In genomic region chr18:13291299-13291698, GRCh38 we compare ENCODE assay signal across 18 cellular contexts.
A peak's percentile ranks its signal among the peaks of the same experiment; 100 is the strongest.
DNase-seq lines count a peak whose midpoint lies in the region; ATAC-seq and TF ChIP-seq lines count a peak whose summit lies in the region.
"Had no signal": no experiment of that assay in that cellular context is flagged by ENCODE, and none has a peak within 500 bp of the region (broad histone marks: within the 10 kb centered on the region; RNA-seq: fewer than 3 reads in every experiment).

No MANE protein-coding gene starts in this region.

- H3K4me3 ChIP-seq in brain microvascular endothelial cell (ENCODE audit: low read depth, low read length), result no peak overlapping the region

- no peaks in the 10 kb centered on the region for H3K27me3 ChIP-seq in brain microvascular endothelial cell (replicated peaks)

- H3K4me1 Mint-ChIP-seq in activated T-cell treated with anti-CD3 and anti-CD28 coated beads, Interleukin-2, amount 50 U/mL, for 72 hours (ENCODE audit: low read depth), result peaks cover 96% of the 10 kb centered on the region
- H3K4me1 Mint-ChIP-seq in activated T-cell treated with anti-CD3 and anti-CD28 coated beads, Interleukin-2, amount 50 U/mL, for 4 hours (ENCODE audit: low read depth), result peaks cover 28% of the 10 kb centered on the region
- H3K4me1 Mint-ChIP-seq in T-cell, result peaks cover 16 to 43% (median 29%) of the 10 kb centered on the region in 3 donors
- H3K4me1 Mint-ChIP-seq in effector memory CD8-positive, alpha-beta T cell (ENCODE audit: low read depth in 2 of 2), result peaks cover 6 to 21% of the 10 kb centered on the region in 2 donors
- H3K4me1 Mint-ChIP-seq in endothelial cell (ENCODE audit: unreplicated experiment), result peaks cover 18% of the 10 kb centered on the region
- H3K4me1 Mint-ChIP-seq: H9 had no signal

- H3K4me3 Mint-ChIP-seq in activated T-cell treated with anti-CD3 and anti-CD28 coated beads, Interleukin-2, amount 50 U/mL, for 72 hours, result peak overlapping the region; percentile 56 to 63
- no peak overlapping the region for H3K4me3 Mint-ChIP-seq in activated T-cell treated with anti-CD3 and anti-CD28 coated beads, Interleukin-2, amount 50 U/mL, for 4 hours
- H3K4me3 Mint-ChIP-seq in T-cell, result no peak overlapping the region
- no peak overlapping the region for H3K4me3 Mint-ChIP-seq in effector memory CD8-positive, alpha-beta T cell
- no peak overlapping the region for H3K4me3 Mint-ChIP-seq in endothelial cell (ENCODE audit: unreplicated experiment)
- H3K4me3 Mint-ChIP-seq: H9 had no signal

- ATAC-seq in activated T-cell treated with anti-CD3 and anti-CD28 coated beads, Interleukin-2, amount 50 U/mL, for 72 hours (replicated peaks in 1 of 2), result peak in 1 of 2 donors; percentile 16
- no peak for ATAC-seq in activated T-cell treated with anti-CD3 and anti-CD28 coated beads, Interleukin-2, amount 50 U/mL, for 4 hours
- peak in 1 of 4 experiments; percentile 11 for ATAC-seq in T-cell (replicated peaks in 1 of 4)
- peak; percentile 18 for ATAC-seq in effector memory CD8-positive, alpha-beta T cell (replicated peaks)
- ATAC-seq: Panc1 had no signal

- no peaks in the 10 kb centered on the region for H3K27me3 Mint-ChIP-seq in activated T-cell treated with anti-CD3 and anti-CD28 coated beads, Interleukin-2, amount 50 U/mL, for 72 hours (ENCODE audit: low read depth)
- no peaks in the 10 kb centered on the region for H3K27me3 Mint-ChIP-seq in activated T-cell treated with anti-CD3 and anti-CD28 coated beads, Interleukin-2, amount 50 U/mL, for 4 hours (ENCODE audit: low read depth)
- H3K27me3 Mint-ChIP-seq in T-cell (no peaks in the 10 kb centered on the region), endothelial cell (ENCODE audit: unreplicated experiment) (peaks cover 1% of the 10 kb centered on the region)
- peaks cover 17 to 57% of the 10 kb centered on the region in 2 donors for H3K27me3 Mint-ChIP-seq in effector memory CD8-positive, alpha-beta T cell

- no peaks in the 10 kb centered on the region for H3K36me3 Mint-ChIP-seq in activated T-cell treated with anti-CD3 and anti-CD28 coated beads, Interleukin-2, amount 50 U/mL, for 72 hours (ENCODE audit: insufficient read depth in 2 of 2)
- no peaks in the 10 kb centered on the region for H3K36me3 Mint-ChIP-seq in activated T-cell treated with anti-CD3 and anti-CD28 coated beads, Interleukin-2, amount 50 U/mL, for 4 hours (ENCODE audit: insufficient read depth)
- H3K36me3 Mint-ChIP-seq in T-cell (no peaks in the 10 kb centered on the region), endothelial cell (ENCODE audit: low read depth, unreplicated experiment) (peaks cover 6% of the 10 kb centered on the region)
- no peaks in the 10 kb centered on the region for H3K36me3 Mint-ChIP-seq in effector memory CD8-positive, alpha-beta T cell (ENCODE audit: insufficient read depth)

- TF ChIP-seq CTCF in endothelial cell (IDR thresholded peaks at IDR 0.05; ENCODE audit: unreplicated experiment) (no peak), brain microvascular endothelial cell (IDR thresholded peaks at IDR 0.05; ENCODE audit: low read depth, low read length, missing control alignments) (no peak)

- in situ Hi-C loops in brain microvascular endothelial cell (cut with HindIII; ENCODE audit: low pct_ligation_motif_present, low sequenced_read_pairs), result no loop called here

- POLR2A ChIA-PET in T-cell (lab: Charles Lee), result interaction anchor here in 1 of 2 donors (1.0 kb wide), 1 partner anchor 10 kb away, joined by 4 read pairs; no protein-coding TSS in a partner anchor

- CTCF ChIA-PET in T-cell (lab: Charles Lee), result no interaction called here

- H3K27ac Mint-ChIP-seq in activated T-cell treated with anti-CD3 and anti-CD28 coated beads, Interleukin-2, amount 50 U/mL, for 72 hours, result no peak overlapping the region
- H3K27ac Mint-ChIP-seq in T-cell (peak overlapping the region; percentile 75 to 86), endothelial cell (ENCODE audit: unreplicated experiment) (no peak overlapping the region)
- peak overlapping the region; percentile 38 to 88 for H3K27ac Mint-ChIP-seq in effector memory CD8-positive, alpha-beta T cell
- H3K27ac Mint-ChIP-seq: H9 had no signal

- H3K9me3 Mint-ChIP-seq in activated T-cell treated with anti-CD3 and anti-CD28 coated beads, Interleukin-2, amount 50 U/mL, for 72 hours, result no peaks in the 10 kb centered on the region
- H3K9me3 Mint-ChIP-seq in activated T-cell treated with anti-CD3 and anti-CD28 coated beads, Interleukin-2, amount 50 U/mL, for 4 hours, result no peaks in the 10 kb centered on the region
- H3K9me3 Mint-ChIP-seq in T-cell (no peaks in the 10 kb centered on the region), endothelial cell (ENCODE audit: unreplicated experiment) (no peaks in the 10 kb centered on the region)
- no peaks in the 10 kb centered on the region for H3K9me3 Mint-ChIP-seq in effector memory CD8-positive, alpha-beta T cell
- H3K9me3 Mint-ChIP-seq: H9 had no signal

- no peak for DNase-seq in activated T-cell treated with anti-CD3 and anti-CD28 coated beads, Interleukin-2, amount 50 U/mL, for 72 hours
- DNase-seq in activated T-cell treated with anti-CD3 and anti-CD28 coated beads, Interleukin-2, amount 50 U/mL, for 4 hours, result no peak
- DNase-seq in T-cell (no peak), endothelial cell (ENCODE audit: low spot score) (no peak), brain microvascular endothelial cell (no peak), HK-2 (ENCODE audit: unreplicated experiment) (no peak)
- no peak for DNase-seq in effector memory CD8-positive, alpha-beta T cell
- DNase-seq: ACHN, COR-L47, DMS53, H9, Karpas-422, NCI-H1417, NCI-H1930, NCI-H2171 treated with DMSO at 0.1 percent for 48 hours, NCI-H510A, Right ventricle myocardium superior had no signal

- H3K27ac ChIP-seq in brain microvascular endothelial cell, result no peak overlapping the region

- H3K36me3 ChIP-seq in brain microvascular endothelial cell (replicated peaks), result no peaks in the 10 kb centered on the region

Comparison
In these comparisons a context has a peak if more than half of its experiments do, and no peak if none do; other contexts are left out.
1. H3K4me3 Mint-ChIP-seq: peak in activated T-cell treated with anti-CD3 and anti-CD28 coated beads, Interleukin-2, amount 50 U/mL, for 72 hours (2 of 2); none in activated T-cell treated with anti-CD3 and anti-CD28 coated beads, Interleukin-2, amount 50 U/mL, for 4 hours (single experiment), T-cell (0 of 3), effector memory CD8-positive, alpha-beta T cell (0 of 2) and endothelial cell (single experiment).
2. H3K27ac Mint-ChIP-seq: peak in T-cell (2 of 2) and effector memory CD8-positive, alpha-beta T cell (2 of 2); none in activated T-cell treated with anti-CD3 and anti-CD28 coated beads, Interleukin-2, amount 50 U/mL, for 72 hours (single experiment) and endothelial cell (single experiment).